In genomic region chr5:150298701-150299451, GRCh38 we compare ENCODE assay signal across 11 cellular contexts. TPM values are rescaled to one million over a fixed set of nuclear protein-coding genes. Genes with fewer than 3 reads are reported as not detected.
A peak's percentile ranks its signal among the peaks of the same experiment; 100 is the strongest.
DNase-seq lines count a peak whose midpoint lies in the region; ATAC-seq and TF ChIP-seq lines count a peak whose summit lies in the region.
"Had no signal": no experiment of that assay in that cellular context is flagged by ENCODE, and none has a peak within 500 bp of the region (broad histone marks: within the 10 kb centered on the region; RNA-seq: fewer than 3 reads in every experiment).

No MANE protein-coding gene starts in this region.

- H3K36me3 ChIP-seq in kidney epithelial cell (ENCODE audit: control insufficient read depth, insufficient read depth, low read length) = no peaks in the 10 kb centered on the region

- no peaks in the 10 kb centered on the region for H3K27me3 ChIP-seq in kidney epithelial cell (ENCODE audit: control insufficient read depth, insufficient read depth, low read length)

- DNase-seq in A172 (ENCODE audit: low spot score) (peak; percentile 91), LoVo (ENCODE audit: low spot score) (peak; percentile 2), cardiac fibroblast (ENCODE audit: low read depth in 2 of 2) (peak; percentile 88 to 93), kidney epithelial cell (ENCODE audit: low read depth) (peak; percentile 55)
- DNase-seq: AML-193; naive thymus-derived CD8-positive, alpha-beta T cell had no signal

- H3K4me3 ChIP-seq in cardiac fibroblast (replicated peaks in 1 of 2; ENCODE audit: low read depth in 2 of 2, low read length in 2 of 2) (no peak overlapping the region), kidney epithelial cell (ENCODE audit: low read depth, low read length) (no peak overlapping the region)

- ATAC-seq in HG02884 (IDR thresholded peaks at IDR 0.05; ENCODE audit: unreplicated experiment) (no peak), HG03520 (IDR thresholded peaks at IDR 0.05; ENCODE audit: unreplicated experiment) (no peak), GM19035 (IDR thresholded peaks at IDR 0.05; ENCODE audit: unreplicated experiment) (no peak), HG02870 (IDR thresholded peaks at IDR 0.05; ENCODE audit: unreplicated experiment) (no peak)
- ATAC-seq: HCT116; naive thymus-derived CD8-positive, alpha-beta T cell had no signal

- TF ChIP-seq CTCF in cardiac fibroblast (IDR thresholded peaks at IDR 0.05; ENCODE audit: low read depth, low read length) = no peak
- TF ChIP-seq CTCF in kidney epithelial cell (IDR thresholded peaks at IDR 0.05; ENCODE audit: insufficient read depth, low read length, poor library complexity, severe bottlenecking) = no peak

RNA-seq across cellular contexts. Expression of gene ARSI, which starts 3.8 kb away (rescaled TPM):
- total RNA-seq in A172 (2014; rRNA removed; shearing (Covaris generic)) = 1.9 and 5.0 TPM in 2 replicates
- total RNA-seq in kidney epithelial cell = 2.4 TPM in 2 replicates
- total RNA-seq: naive thymus-derived CD8-positive, alpha-beta T cell had no signal

RNA-seq across cellular contexts. Expression of gene CAMK2A, which starts 9.3 kb away (rescaled TPM):
- total RNA-seq in A172 (2014; rRNA removed; shearing (Covaris generic)) = 1.2 and 1.3 TPM in 2 replicates
- not detected in 2 replicates for total RNA-seq in kidney epithelial cell
- total RNA-seq: naive thymus-derived CD8-positive, alpha-beta T cell had no signal

RNA-seq across cellular contexts. Expression of gene TCOF1, which starts 58.6 kb away (rescaled TPM):
- 56.5 and 58.3 TPM in 2 replicates for total RNA-seq in A172 (2014; rRNA removed; shearing (Covaris generic))
- 30.8 and 33.2 TPM in 2 replicates for total RNA-seq in kidney epithelial cell

Comparison
In these comparisons a context has a peak if more than half of its experiments do, and no peak if none do; other contexts are left out.
1. DNase-seq: peak in every context shown above with its lines; median percentile 91 in A172; 90 in cardiac fibroblast; 55 in kidney epithelial cell; 2 in LoVo.